Comparison of ENCODE assay signal across 13 cellular contexts in genomic region chr2:30565860-30566358, GRCh38.
A peak's percentile ranks its signal among the peaks of the same experiment; 100 is the strongest.
DNase-seq lines count a peak whose midpoint lies in the region; ATAC-seq and TF ChIP-seq lines count a peak whose summit lies in the region.
"Had no signal": no experiment of that assay in that cellular context is flagged by ENCODE, and none has a peak within 500 bp of the region (broad histone marks: within the 10 kb centered on the region; RNA-seq: fewer than 3 reads in every experiment).

No MANE protein-coding gene starts in this region.

- no peak overlapping the region for H3K4me3 Mint-ChIP-seq in activated CD4-positive, alpha-beta T cell treated with anti-CD3 and anti-CD28 coated beads for 36 hours
- H3K4me3 Mint-ChIP-seq in progenitor cell of endocrine pancreas (ENCODE audit: low read depth) (no peak overlapping the region), immature natural killer cell (no peak overlapping the region)
- H3K4me3 Mint-ChIP-seq: dendritic cell treated with granulocyte-macrophage colony-stimulating factor and Interleukin-4, amounts not matched to agents 40 ng/mL and 50 ng/mL, for 4 days had no signal

- TF ChIP-seq CTCF in lower leg skin (IDR thresholded peaks at IDR 0.05) (no peak), suprapubic skin (IDR thresholded peaks at IDR 0.05) (no peak), progenitor cell of endocrine pancreas (IDR thresholded peaks at IDR 0.05; ENCODE audit: unreplicated experiment) (no peak)

- peak; percentile 87 for ATAC-seq in activated CD4-positive, alpha-beta T cell treated with anti-CD3 and anti-CD28 coated beads for 36 hours
- ATAC-seq in GM21528 (IDR thresholded peaks at IDR 0.05; ENCODE audit: low FRiP score, unreplicated experiment) = no peak
- ATAC-seq: A549 had no signal

- POLR2A ChIA-PET in activated CD4-positive, alpha-beta T cell treated with anti-CD3 and anti-CD28 coated beads for 36 hours (lab: Charles Lee) = interaction anchor here (1.1 kb wide), 1 partner anchor 419 kb away, joined by 5 read pairs; the partner anchor contains the start of gene YPEL5

- no peaks in the 10 kb centered on the region for H3K9me3 ChIP-seq in adipocyte (ENCODE audit: control insufficient read depth, low read length)
- no peaks in the 10 kb centered on the region for H3K9me3 ChIP-seq in suprapubic skin
- H3K9me3 ChIP-seq: A549 had no signal

- CTCF ChIA-PET in activated CD4-positive, alpha-beta T cell treated with anti-CD3 and anti-CD28 coated beads for 36 hours (lab: Charles Lee) = interaction anchor here (0.7 to 1.1 kb wide), 4 partner anchors 9 to 402 kb away, joined by 3 to 5 read pairs (median 3); no protein-coding TSS in a partner anchor

- WGBS in lower leg skin, 2 donors = 50 to 60% methylated on average over 5 of the region's 5 CpGs
- 61% methylated on average over 5 of the region's 5 CpGs for WGBS in suprapubic skin

- H3K4me3 ChIP-seq in adipocyte (ENCODE audit: low read length) = peak overlapping the region; percentile 68
- no peak overlapping the region for H3K4me3 ChIP-seq in lower leg skin (ENCODE audit: low read depth, poor library complexity, severe bottlenecking)
- H3K4me3 ChIP-seq in suprapubic skin = no peak overlapping the region
- H3K4me3 ChIP-seq: A549 had no signal

- no peak for TF ChIP-seq EP300 in suprapubic skin (IDR thresholded peaks at IDR 0.05)

- TF ChIP-seq POLR2A in lower leg skin (IDR thresholded peaks at IDR 0.05) (no peak), suprapubic skin (IDR thresholded peaks at IDR 0.05) (no peak)

- H3K4me1 ChIP-seq in adipocyte (ENCODE audit: control insufficient read depth, insufficient read depth, low read length) (peaks cover 23% of the 10 kb centered on the region), suprapubic skin (peaks cover 5% of the 10 kb centered on the region)

- H3K36me3 ChIP-seq in adipocyte (ENCODE audit: control insufficient read depth, insufficient read depth, low read length, severe bottlenecking) (no peaks in the 10 kb centered on the region), suprapubic skin (no peaks in the 10 kb centered on the region)

- H3K27ac Mint-ChIP-seq in activated CD4-positive, alpha-beta T cell treated with anti-CD3 and anti-CD28 coated beads for 36 hours = peak overlapping the region; percentile 65
- H3K27ac Mint-ChIP-seq in progenitor cell of endocrine pancreas = no peak overlapping the region
- no peak overlapping the region for H3K27ac Mint-ChIP-seq in immature natural killer cell
- H3K27ac Mint-ChIP-seq: dendritic cell treated with granulocyte-macrophage colony-stimulating factor and Interleukin-4, amounts not matched to agents 40 ng/mL and 50 ng/mL, for 4 days had no signal

- intact Hi-C loops in activated CD4-positive, alpha-beta T cell treated with anti-CD3 and anti-CD28 coated beads for 36 hours (cut with DNase I, micrococcal nuclease) = no loop called here
- intact Hi-C loops in lower leg skin (cut with DNase I; ENCODE audit: low total_unique reads) = no loop called here

- no peaks in the 10 kb centered on the region for H3K27me3 Mint-ChIP-seq in activated CD4-positive, alpha-beta T cell treated with anti-CD3 and anti-CD28 coated beads for 36 hours
- no peaks in the 10 kb centered on the region for H3K27me3 Mint-ChIP-seq in progenitor cell of endocrine pancreas
- H3K27me3 Mint-ChIP-seq in immature natural killer cell (ENCODE audit: low read depth in 3 of 3) = no peaks in the 10 kb centered on the region
- H3K27me3 Mint-ChIP-seq: dendritic cell treated with granulocyte-macrophage colony-stimulating factor and Interleukin-4, amounts not matched to agents 40 ng/mL and 50 ng/mL, for 4 days had no signal

- peak overlapping the region; percentile 77 for H3K9ac ChIP-seq in adipocyte (ENCODE audit: low read length)

- H3K27ac ChIP-seq in suprapubic skin = peak overlapping the region; percentile 69
- H3K27ac ChIP-seq: A549, HL-60 had no signal

- no peaks in the 10 kb centered on the region for H3K9me3 Mint-ChIP-seq in activated CD4-positive, alpha-beta T cell treated with anti-CD3 and anti-CD28 coated beads for 36 hours (ENCODE audit: low read depth)
- H3K9me3 Mint-ChIP-seq in progenitor cell of endocrine pancreas (ENCODE audit: low read depth) = no peaks in the 10 kb centered on the region
- H3K9me3 Mint-ChIP-seq in immature natural killer cell = no peaks in the 10 kb centered on the region
- H3K9me3 Mint-ChIP-seq: dendritic cell treated with granulocyte-macrophage colony-stimulating factor and Interleukin-4, amounts not matched to agents 40 ng/mL and 50 ng/mL, for 4 days had no signal

- no peaks in the 10 kb centered on the region for H3K27me3 ChIP-seq in adipocyte (replicated peaks; ENCODE audit: control insufficient read depth, insufficient read depth, low read length)
- H3K27me3 ChIP-seq in suprapubic skin = no peaks in the 10 kb centered on the region

- H3K4me1 Mint-ChIP-seq in activated CD4-positive, alpha-beta T cell treated with anti-CD3 and anti-CD28 coated beads for 36 hours = peaks cover 15% of the 10 kb centered on the region
- H3K4me1 Mint-ChIP-seq in progenitor cell of endocrine pancreas (ENCODE audit: low read depth) (no peaks in the 10 kb centered on the region), immature natural killer cell (no peaks in the 10 kb centered on the region)

- peak; percentile 62 for DNase-seq in activated CD4-positive, alpha-beta T cell treated with anti-CD3 and anti-CD28 coated beads for 36 hours
- DNase-seq in activated CD4-positive, alpha-beta T cell treated with anti-CD3 and anti-CD28 coated beads for 1 hour = no peak
- DNase-seq in adipocyte (ENCODE audit: low read depth) (no peak), lower leg skin (ENCODE audit: low spot score in 2 of 2) (peak; percentile 21 to 82), suprapubic skin (ENCODE audit: low spot score in 2 of 2) (no peak), progenitor cell of endocrine pancreas (ENCODE audit: low spot score, unreplicated experiment) (no peak), immature natural killer cell (no peak)
- DNase-seq: MM.1S, NCI-H446 treated with DMSO at 0.1 percent for 48 hours had no signal

- H3K36me3 Mint-ChIP-seq in activated CD4-positive, alpha-beta T cell treated with anti-CD3 and anti-CD28 coated beads for 36 hours (ENCODE audit: low read depth) = peaks cover 20% of the 10 kb centered on the region
- peaks cover 11% of the 10 kb centered on the region for H3K36me3 Mint-ChIP-seq in progenitor cell of endocrine pancreas (ENCODE audit: insufficient read depth)
- H3K36me3 Mint-ChIP-seq in immature natural killer cell = peaks cover 8 to 16% (median 11%) of the 10 kb centered on the region in 3 donors

Comparison
In these comparisons a context has a peak if more than half of its experiments do, and no peak if none do; other contexts are left out.
1. DNase-seq: peak in activated CD4-positive, alpha-beta T cell treated with anti-CD3 and anti-CD28 coated beads for 36 hours (single experiment) and lower leg skin (2 of 2); none in activated CD4-positive, alpha-beta T cell treated with anti-CD3 and anti-CD28 coated beads for 1 hour (single experiment), adipocyte (single experiment), suprapubic skin (0 of 2), progenitor cell of endocrine pancreas (single experiment) and immature natural killer cell (0 of 3).